ENCODE assay signal across 3 cellular contexts in the genomic region with DNA sequence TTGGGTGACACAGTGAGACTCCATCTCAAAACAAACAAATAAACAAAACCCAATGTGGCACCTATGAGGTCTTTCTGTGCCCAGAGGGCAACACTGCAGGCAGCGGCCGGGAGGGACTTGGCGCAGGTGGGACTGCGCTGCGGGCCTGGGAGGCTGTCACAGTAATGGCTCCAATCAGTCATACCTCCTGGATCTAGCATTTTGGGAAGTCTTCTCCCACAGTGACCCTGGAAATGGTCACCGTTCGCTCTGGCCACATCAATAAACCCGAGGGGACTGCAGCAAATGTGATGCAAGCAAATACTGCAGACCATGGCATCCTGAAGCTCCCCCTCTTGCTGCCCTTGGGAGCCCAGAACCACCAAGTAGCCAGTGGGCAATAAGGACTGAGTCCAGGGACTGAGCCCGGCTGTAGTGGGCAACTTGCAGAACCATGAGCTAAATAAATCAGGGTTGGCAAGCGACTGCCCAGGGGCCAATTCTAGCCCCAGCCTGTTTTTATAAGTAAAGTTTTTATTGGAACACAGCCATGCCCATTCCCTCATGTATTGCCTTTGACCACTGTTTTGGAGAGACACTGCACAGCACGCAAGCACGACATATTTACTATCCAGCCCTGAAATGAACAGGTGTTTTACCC.
TF ChIP-seq lines count a peak whose summit lies in the region.

No MANE protein-coding gene starts in this region.

TF ChIP-seq in SK-N-SH, 30 proteins besides CTCF, POLR2A, EP300 and RAD21:
- no peak for TF ChIP-seq TAF1 (IDR thresholded peaks at IDR 0.05; ENCODE audit: borderline replicate concordance, low read depth, low read length)

TF ChIP-seq in SK-N-SH treated with all-trans-retinoic acid at 6 μM for 48 hours, 23 proteins besides CTCF, POLR2A, EP300 and RAD21:
- TF ChIP-seq ARNTL (CRISPR knock-in tag; IDR thresholded peaks at IDR 0.05; ENCODE audit: borderline replicate concordance, low read depth): no peak
- no peak for TF ChIP-seq ZNF70 (CRISPR knock-in tag; IDR thresholded peaks at IDR 0.05)
- TF ChIP-seq TSHZ2 (CRISPR knock-in tag; IDR thresholded peaks at IDR 0.05): no peak
- TF ChIP-seq CREB5 (CRISPR knock-in tag; IDR thresholded peaks at IDR 0.05; ENCODE audit: low read depth): no peak

TF ChIP-seq in H1, 55 proteins besides CTCF, POLR2A, EP300 and RAD21:
- TF ChIP-seq CBX5 (IDR thresholded peaks at IDR 0.05; ENCODE audit: low read depth, low read length) (no peak), SP1 (IDR thresholded peaks at IDR 0.05; ENCODE audit: low read depth, low read length) (no peak), RXRA (IDR thresholded peaks at IDR 0.05; ENCODE audit: insufficient read depth, low read depth, low read length) (no peak), SIRT6 (IDR thresholded peaks at IDR 0.05; ENCODE audit: low read length) (no peak), CEBPB (IDR thresholded peaks at IDR 0.05; ENCODE audit: low read depth, low read length) (no peak), POU5F1 (IDR thresholded peaks at IDR 0.05; ENCODE audit: low read depth, low read length) (no peak)
- TF ChIP-seq, protein P1, sequence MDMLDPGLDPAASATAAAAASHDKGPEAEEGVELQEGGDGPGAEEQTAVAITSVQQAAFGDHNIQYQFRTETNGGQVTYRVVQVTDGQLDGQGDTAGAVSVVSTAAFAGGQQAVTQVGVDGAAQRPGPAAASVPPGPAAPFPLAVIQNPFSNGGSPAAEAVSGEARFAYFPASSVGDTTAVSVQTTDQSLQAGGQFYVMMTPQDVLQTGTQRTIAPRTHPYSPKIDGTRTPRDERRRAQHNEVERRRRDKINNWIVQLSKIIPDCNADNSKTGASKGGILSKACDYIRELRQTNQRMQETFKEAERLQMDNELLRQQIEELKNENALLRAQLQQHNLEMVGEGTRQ (IDR thresholded peaks at IDR 0.05; ENCODE audit: low read length): no peak
TF ChIP-seq in H1: peak in this region for 0.
